Comparison of ENCODE assay signal across 1 cellular context in the genomic region with DNA sequence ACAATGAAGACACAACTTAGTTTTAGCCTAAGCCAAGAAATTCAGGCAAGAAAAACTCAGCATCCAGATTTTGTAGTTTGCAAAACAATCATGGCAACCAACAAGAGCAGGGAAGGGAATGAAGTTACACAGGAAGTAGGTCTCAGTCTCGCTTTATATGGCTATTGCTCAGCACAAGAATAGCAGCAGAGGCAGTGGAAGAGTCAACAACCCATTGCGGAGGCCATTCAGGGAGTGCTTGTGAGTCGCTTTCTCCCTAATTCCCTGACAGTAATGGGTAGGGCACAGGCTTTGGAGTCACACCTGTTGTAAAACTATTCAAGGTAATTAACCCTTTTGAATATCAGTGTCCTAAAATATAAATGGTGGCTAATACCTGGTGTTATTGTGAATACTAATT.
TF ChIP-seq lines count a peak whose summit lies in the region.

No MANE protein-coding gene starts in this region.

TF ChIP-seq in GM23338, 12 proteins besides CTCF, POLR2A, EP300 and RAD21 (continued from another document):
- TF ChIP-seq, protein P1, sequence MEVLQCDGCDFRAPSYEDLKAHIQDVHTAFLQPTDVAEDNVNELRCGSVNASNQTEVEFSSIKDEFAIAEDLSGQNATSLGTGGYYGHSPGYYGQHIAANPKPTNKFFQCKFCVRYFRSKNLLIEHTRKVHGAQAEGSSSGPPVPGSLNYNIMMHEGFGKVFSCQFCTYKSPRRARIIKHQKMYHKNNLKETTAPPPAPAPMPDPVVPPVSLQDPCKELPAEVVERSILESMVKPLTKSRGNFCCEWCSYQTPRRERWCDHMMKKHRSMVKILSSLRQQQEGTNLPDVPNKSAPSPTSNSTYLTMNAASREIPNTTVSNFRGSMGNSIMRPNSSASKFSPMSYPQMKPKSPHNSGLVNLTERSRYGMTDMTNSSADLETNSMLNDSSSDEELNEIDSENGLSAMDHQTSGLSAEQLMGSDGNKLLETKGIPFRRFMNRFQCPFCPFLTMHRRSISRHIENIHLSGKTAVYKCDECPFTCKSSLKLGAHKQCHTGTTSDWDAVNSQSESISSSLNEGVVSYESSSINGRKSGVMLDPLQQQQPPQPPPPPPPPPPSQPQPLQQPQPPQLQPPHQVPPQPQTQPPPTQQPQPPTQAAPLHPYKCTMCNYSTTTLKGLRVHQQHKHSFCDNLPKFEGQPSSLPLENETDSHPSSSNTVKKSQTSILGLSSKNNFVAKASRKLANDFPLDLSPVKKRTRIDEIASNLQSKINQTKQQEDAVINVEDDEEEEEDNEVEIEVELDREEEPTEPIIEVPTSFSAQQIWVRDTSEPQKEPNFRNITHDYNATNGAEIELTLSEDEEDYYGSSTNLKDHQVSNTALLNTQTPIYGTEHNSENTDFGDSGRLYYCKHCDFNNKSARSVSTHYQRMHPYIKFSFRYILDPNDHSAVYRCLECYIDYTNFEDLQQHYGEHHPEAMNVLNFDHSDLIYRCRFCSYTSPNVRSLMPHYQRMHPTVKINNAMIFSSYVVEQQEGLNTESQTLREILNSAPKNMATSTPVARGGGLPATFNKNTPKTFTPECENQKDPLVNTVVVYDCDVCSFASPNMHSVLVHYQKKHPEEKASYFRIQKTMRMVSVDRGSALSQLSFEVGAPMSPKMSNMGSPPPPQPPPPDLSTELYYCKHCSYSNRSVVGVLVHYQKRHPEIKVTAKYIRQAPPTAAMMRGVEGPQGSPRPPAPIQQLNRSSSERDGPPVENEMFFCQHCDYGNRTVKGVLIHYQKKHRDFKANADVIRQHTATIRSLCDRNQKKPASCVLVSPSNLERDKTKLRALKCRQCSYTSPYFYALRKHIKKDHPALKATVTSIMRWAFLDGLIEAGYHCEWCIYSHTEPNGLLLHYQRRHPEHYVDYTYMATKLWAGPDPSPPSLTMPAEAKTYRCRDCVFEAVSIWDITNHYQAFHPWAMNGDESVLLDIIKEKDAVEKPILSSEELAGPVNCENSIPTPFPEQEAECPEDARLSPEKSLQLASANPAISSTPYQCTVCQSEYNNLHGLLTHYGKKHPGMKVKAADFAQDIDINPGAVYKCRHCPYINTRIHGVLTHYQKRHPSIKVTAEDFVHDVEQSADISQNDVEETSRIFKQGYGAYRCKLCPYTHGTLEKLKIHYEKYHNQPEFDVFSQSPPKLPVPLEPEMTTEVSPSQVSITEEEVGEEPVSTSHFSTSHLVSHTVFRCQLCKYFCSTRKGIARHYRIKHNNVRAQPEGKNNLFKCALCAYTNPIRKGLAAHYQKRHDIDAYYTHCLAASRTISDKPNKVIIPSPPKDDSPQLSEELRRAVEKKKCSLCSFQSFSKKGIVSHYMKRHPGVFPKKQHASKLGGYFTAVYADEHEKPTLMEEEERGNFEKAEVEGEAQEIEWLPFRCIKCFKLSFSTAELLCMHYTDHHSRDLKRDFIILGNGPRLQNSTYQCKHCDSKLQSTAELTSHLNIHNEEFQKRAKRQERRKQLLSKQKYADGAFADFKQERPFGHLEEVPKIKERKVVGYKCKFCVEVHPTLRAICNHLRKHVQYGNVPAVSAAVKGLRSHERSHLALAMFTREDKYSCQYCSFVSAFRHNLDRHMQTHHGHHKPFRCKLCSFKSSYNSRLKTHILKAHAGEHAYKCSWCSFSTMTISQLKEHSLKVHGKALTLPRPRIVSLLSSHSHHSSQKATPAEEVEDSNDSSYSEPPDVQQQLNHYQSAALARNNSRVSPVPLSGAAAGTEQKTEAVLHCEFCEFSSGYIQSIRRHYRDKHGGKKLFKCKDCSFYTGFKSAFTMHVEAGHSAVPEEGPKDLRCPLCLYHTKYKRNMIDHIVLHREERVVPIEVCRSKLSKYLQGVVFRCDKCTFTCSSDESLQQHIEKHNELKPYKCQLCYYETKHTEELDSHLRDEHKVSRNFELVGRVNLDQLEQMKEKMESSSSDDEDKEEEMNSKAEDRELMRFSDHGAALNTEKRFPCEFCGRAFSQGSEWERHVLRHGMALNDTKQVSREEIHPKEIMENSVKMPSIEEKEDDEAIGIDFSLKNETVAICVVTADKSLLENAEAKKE (CRISPR knock-in tag; IDR thresholded peaks at IDR 0.05), result no peak
- TF ChIP-seq NANOG (IDR thresholded peaks at IDR 0.05; ENCODE audit: borderline replicate concordance) (no peak), POLR2AphosphoS5 (IDR thresholded peaks at IDR 0.05; ENCODE audit: low read depth) (no peak), STAT1 (IDR thresholded peaks at IDR 0.05; ENCODE audit: unreplicated experiment) (no peak), ZNF114 (CRISPR knock-in tag; IDR thresholded peaks at IDR 0.05) (no peak)
- TF ChIP-seq, protein P2, sequence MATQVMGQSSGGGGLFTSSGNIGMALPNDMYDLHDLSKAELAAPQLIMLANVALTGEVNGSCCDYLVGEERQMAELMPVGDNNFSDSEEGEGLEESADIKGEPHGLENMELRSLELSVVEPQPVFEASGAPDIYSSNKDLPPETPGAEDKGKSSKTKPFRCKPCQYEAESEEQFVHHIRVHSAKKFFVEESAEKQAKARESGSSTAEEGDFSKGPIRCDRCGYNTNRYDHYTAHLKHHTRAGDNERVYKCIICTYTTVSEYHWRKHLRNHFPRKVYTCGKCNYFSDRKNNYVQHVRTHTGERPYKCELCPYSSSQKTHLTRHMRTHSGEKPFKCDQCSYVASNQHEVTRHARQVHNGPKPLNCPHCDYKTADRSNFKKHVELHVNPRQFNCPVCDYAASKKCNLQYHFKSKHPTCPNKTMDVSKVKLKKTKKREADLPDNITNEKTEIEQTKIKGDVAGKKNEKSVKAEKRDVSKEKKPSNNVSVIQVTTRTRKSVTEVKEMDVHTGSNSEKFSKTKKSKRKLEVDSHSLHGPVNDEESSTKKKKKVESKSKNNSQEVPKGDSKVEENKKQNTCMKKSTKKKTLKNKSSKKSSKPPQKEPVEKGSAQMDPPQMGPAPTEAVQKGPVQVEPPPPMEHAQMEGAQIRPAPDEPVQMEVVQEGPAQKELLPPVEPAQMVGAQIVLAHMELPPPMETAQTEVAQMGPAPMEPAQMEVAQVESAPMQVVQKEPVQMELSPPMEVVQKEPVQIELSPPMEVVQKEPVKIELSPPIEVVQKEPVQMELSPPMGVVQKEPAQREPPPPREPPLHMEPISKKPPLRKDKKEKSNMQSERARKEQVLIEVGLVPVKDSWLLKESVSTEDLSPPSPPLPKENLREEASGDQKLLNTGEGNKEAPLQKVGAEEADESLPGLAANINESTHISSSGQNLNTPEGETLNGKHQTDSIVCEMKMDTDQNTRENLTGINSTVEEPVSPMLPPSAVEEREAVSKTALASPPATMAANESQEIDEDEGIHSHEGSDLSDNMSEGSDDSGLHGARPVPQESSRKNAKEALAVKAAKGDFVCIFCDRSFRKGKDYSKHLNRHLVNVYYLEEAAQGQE (IDR thresholded peaks at IDR 0.05; ENCODE audit: unreplicated experiment), result no peak
